Comparison of ENCODE assay signal across 10 cellular contexts in the genomic region with DNA sequence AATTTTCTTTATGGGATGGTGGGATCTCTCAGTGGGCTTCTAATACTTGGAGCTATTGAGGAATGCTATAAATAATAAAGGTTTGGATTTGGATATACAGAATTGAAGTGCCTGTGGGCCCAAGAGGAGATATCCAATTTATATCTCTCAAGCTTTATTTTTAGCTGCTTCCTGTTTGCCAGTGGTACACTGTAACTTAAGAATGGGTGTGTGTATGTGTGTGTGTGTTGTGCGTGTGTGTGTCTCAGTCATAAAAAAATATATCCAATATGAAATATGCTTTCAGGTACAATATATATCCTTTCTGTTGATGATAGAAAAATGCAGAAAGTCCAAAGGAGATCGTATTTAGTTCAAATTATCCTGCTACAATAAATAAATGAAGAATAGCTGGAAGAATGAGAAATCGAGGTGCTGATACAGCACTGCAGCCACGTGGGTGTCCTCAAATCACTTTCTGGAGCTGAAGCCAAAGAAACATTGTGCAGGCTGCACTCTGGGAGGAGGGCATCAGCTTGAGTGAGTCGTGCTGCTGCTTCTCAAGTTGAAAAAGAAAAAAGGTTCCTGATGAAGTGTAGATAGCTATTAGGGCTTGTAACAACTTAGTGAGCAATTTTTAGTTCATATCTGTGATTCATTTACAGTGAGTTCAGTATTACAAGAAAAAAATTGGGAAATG. TPM values are rescaled to one million over a fixed set of nuclear protein-coding genes. Genes with fewer than 3 reads are reported as not detected.
A peak's percentile ranks its signal among the peaks of the same experiment; 100 is the strongest.
DNase-seq lines count a peak whose midpoint lies in the region; ATAC-seq, FAIRE-seq and TF ChIP-seq lines count a peak whose summit lies in the region.
"Had no signal": no experiment of that assay in that cellular context is flagged by ENCODE, and none has a peak within 500 bp of the region (broad histone marks: within the 10 kb centered on the region; RNA-seq: fewer than 3 reads in every experiment).

No MANE protein-coding gene starts in this region.

- H3K9me3 ChIP-seq in astrocyte (ENCODE audit: insufficient read depth, low read depth, low read length) (no peaks in the 10 kb centered on the region), suprapubic skin (no peaks in the 10 kb centered on the region)

- peaks cover 45% of the 10 kb centered on the region for H3K4me1 Mint-ChIP-seq in astrocyte (ENCODE audit: low read depth, unreplicated experiment)

- peaks cover 77% of the 10 kb centered on the region for H3K79me2 ChIP-seq in astrocyte (ENCODE audit: insufficient read depth, low read length)

- H3K27me3 ChIP-seq in astrocyte (ENCODE audit: insufficient read depth, low read length) (no peaks in the 10 kb centered on the region), suprapubic skin (no peaks in the 10 kb centered on the region)

- H3K9me3 Mint-ChIP-seq in astrocyte (ENCODE audit: unreplicated experiment): no peaks in the 10 kb centered on the region
- H3K9me3 Mint-ChIP-seq: activated T-cell treated with anti-CD3 and anti-CD28 coated beads, Interleukin-2, amount 50 U/mL, for 4 hours had no signal

- H3K4me1 ChIP-seq in astrocyte (ENCODE audit: insufficient read depth, low read length): peaks cover 18% of the 10 kb centered on the region
- peaks cover 25% of the 10 kb centered on the region for H3K4me1 ChIP-seq in suprapubic skin

- TF ChIP-seq EP300 in suprapubic skin (IDR thresholded peaks at IDR 0.05): no peak

- peaks cover 18% of the 10 kb centered on the region for H4K20me1 ChIP-seq in astrocyte (ENCODE audit: insufficient read depth, low read length)

- FAIRE-seq in astrocyte (lab: Jason Lieb, UNC): peak; percentile 72

- no peaks in the 10 kb centered on the region for H3K27me3 Mint-ChIP-seq in astrocyte (ENCODE audit: low read depth, unreplicated experiment)

- H2AFZ ChIP-seq in astrocyte (ENCODE audit: low read depth, low read length): no peak overlapping the region

- H3K4me3 ChIP-seq in astrocyte (ENCODE audit: insufficient read depth, low read depth, low read length): no peak overlapping the region
- H3K4me3 ChIP-seq in suprapubic skin: no peak overlapping the region

- TF ChIP-seq CTCF in astrocyte (IDR thresholded peaks at IDR 0.05; ENCODE audit: insufficient read depth, low read depth, low read length) (no peak), suprapubic skin (IDR thresholded peaks at IDR 0.05) (no peak)

- no peak overlapping the region for H3K9ac ChIP-seq in astrocyte (ENCODE audit: low read length)

- TF ChIP-seq POLR2A in suprapubic skin (IDR thresholded peaks at IDR 0.05): no peak
- no peak for TF ChIP-seq POLR2A in GM18505 (IDR thresholded peaks at IDR 0.05; ENCODE audit: borderline replicate concordance, extremely low read depth, insufficient read depth, insufficient read length)

- no peak overlapping the region for H3K27ac Mint-ChIP-seq in astrocyte (ENCODE audit: unreplicated experiment)

- H3K27ac ChIP-seq in astrocyte (ENCODE audit: low read depth, low read length) (no peak overlapping the region), suprapubic skin (peak overlapping the region; percentile 11)
- H3K27ac ChIP-seq: 22Rv1 had no signal

- peak overlapping the region; percentile 4 for H3K4me2 ChIP-seq in astrocyte (ENCODE audit: low read length)

- ATAC-seq in GM18505 (IDR thresholded peaks at IDR 0.05; ENCODE audit: unreplicated experiment): no peak
- ATAC-seq in HG03045 (IDR thresholded peaks at IDR 0.05; ENCODE audit: unreplicated experiment): no peak
- ATAC-seq: activated T-cell treated with anti-CD3 and anti-CD28 coated beads, Interleukin-2, amount 50 U/mL, for 4 hours had no signal

- 20% methylated on average over 5 of the region's 5 CpGs for WGBS in suprapubic skin

- peaks cover 4% of the 10 kb centered on the region for H3K36me3 ChIP-seq in astrocyte (ENCODE audit: insufficient read depth, low read length)
- no peaks in the 10 kb centered on the region for H3K36me3 ChIP-seq in suprapubic skin

- DNase-seq in DMS53 (lab: John Stamatoyannopoulos, UW): peak; percentile 6
- DNase-seq in DMS53 treated with DMSO at 0.1 percent for 48 hours (lab: John Stamatoyannopoulos, UW; ENCODE audit: unreplicated experiment): no peak
- DNase-seq in astrocyte (ENCODE audit: low read depth): peak; percentile 60
- peak; percentile 74 for DNase-seq in iris pigment epithelial cell (ENCODE audit: low read depth)
- DNase-seq in suprapubic skin (ENCODE audit: low spot score in 2 of 2): no peak
- no peak for DNase-seq in ecto neural progenitor cell (ENCODE audit: low spot score)
- DNase-seq: activated T-cell treated with anti-CD3 and anti-CD28 coated beads, Interleukin-2, amount 50 U/mL, for 4 hours had no signal

- H3K4me3 Mint-ChIP-seq in astrocyte (ENCODE audit: unreplicated experiment): no peak overlapping the region
- H3K4me3 Mint-ChIP-seq: activated T-cell treated with anti-CD3 and anti-CD28 coated beads, Interleukin-2, amount 50 U/mL, for 4 hours had no signal

- H3K36me3 Mint-ChIP-seq in astrocyte (ENCODE audit: low read depth, unreplicated experiment): peaks cover 19% of the 10 kb centered on the region

RNA-seq across cellular contexts. Expression of gene DSE, which starts 40.3 kb away (rescaled TPM):
- 83.2 and 83.7 TPM in 2 replicates for total RNA-seq in astrocyte
- total RNA-seq in suprapubic skin: 10 to 100 TPM; 36.0 to 40.0 (median 37.2) TPM

RNA-seq across cellular contexts. Expression of gene CALHM6, which starts 50.1 kb away (rescaled TPM):
- total RNA-seq in astrocyte (not detected in 2 replicates), suprapubic skin (1 to 10 TPM in 2 of 4 donors, under 1 TPM in 1, not detected in 1; 0.76 to 4.1 (median 1.2) TPM)

Comparison
In these comparisons a context has a peak if more than half of its experiments do, and no peak if none do; other contexts are left out.
1. DNase-seq: peak in DMS53 (single experiment), astrocyte (single experiment) and iris pigment epithelial cell (single experiment); none in DMS53 treated with DMSO at 0.1 percent for 48 hours (single experiment), suprapubic skin (0 of 2) and ecto neural progenitor cell (single experiment).